Comparison of ENCODE assay signal across 9 cellular contexts in the genomic region with DNA sequence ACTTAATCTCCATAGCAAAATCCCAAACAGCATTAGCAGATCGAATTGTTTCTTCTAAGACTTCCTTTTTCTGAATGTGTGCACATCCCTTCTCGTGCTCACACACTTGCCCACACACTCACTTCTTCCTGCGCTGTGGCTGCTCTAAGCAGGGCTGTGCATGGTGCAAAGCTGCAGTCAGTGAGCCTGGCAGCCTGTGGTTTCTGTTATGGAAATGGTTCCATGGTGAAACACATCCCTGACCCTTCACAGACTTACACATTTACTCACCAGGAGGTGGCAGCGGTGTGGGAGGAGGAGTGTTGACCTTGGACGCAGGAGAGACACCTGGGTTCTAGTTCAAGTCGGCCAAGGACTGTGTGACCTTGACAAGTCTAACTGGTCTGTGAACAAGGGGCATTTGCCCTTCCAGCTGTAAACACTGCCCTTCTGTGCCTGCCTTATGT. TPM values are rescaled to one million over a fixed set of nuclear protein-coding genes. Genes with fewer than 3 reads are reported as not detected.
A peak's percentile ranks its signal among the peaks of the same experiment; 100 is the strongest.
DNase-seq lines count a peak whose midpoint lies in the region; ATAC-seq and TF ChIP-seq lines count a peak whose summit lies in the region.
"Had no signal": no experiment of that assay in that cellular context is flagged by ENCODE, and none has a peak within 500 bp of the region (broad histone marks: within the 10 kb centered on the region; RNA-seq: fewer than 3 reads in every experiment).

No MANE protein-coding gene starts in this region.

- peaks cover 13% of the 10 kb centered on the region for H4K20me1 ChIP-seq in neural progenitor cell (ENCODE audit: low read depth)

- H3K9me3 ChIP-seq in CD4-positive, alpha-beta T cell (ENCODE audit: control insufficient read depth, low read length) = no peaks in the 10 kb centered on the region
- H3K9me3 ChIP-seq in neural progenitor cell (ENCODE audit: low read depth) = no peaks in the 10 kb centered on the region

- POLR2A ChIA-PET in CD4-positive, alpha-beta T cell (lab: Charles Lee) = interaction anchor here (1.1 kb wide), 1 partner anchor 24 kb away, joined by 5 read pairs; no protein-coding TSS in a partner anchor
- POLR2A ChIA-PET in naive thymus-derived CD8-positive, alpha-beta T cell (lab: Charles Lee) = no interaction called here

- peak; percentile 18 for ATAC-seq in CD4-positive, alpha-beta T cell (ENCODE audit: poor library complexity)
- ATAC-seq in GM21515 (IDR thresholded peaks at IDR 0.05; ENCODE audit: unreplicated experiment) (peak; percentile 35), HG03159 (IDR thresholded peaks at IDR 0.05; ENCODE audit: unreplicated experiment) (no peak)
- ATAC-seq in naive thymus-derived CD8-positive, alpha-beta T cell = no peak

- H3K9me3 Mint-ChIP-seq in CD4-positive, alpha-beta T cell = no peaks in the 10 kb centered on the region
- no peaks in the 10 kb centered on the region for H3K9me3 Mint-ChIP-seq in progenitor cell of endocrine pancreas (ENCODE audit: low read depth)
- no peaks in the 10 kb centered on the region for H3K9me3 Mint-ChIP-seq in neural progenitor cell
- H3K9me3 Mint-ChIP-seq in naive thymus-derived CD8-positive, alpha-beta T cell = no peaks in the 10 kb centered on the region

- H3K79me2 ChIP-seq in neural progenitor cell (ENCODE audit: low read depth) = no peaks in the 10 kb centered on the region

- intact Hi-C loops in CD4-positive, alpha-beta T cell (cut with DNase I, micrococcal nuclease) = loop anchor here (5.0 to 10.0 kb wide), 3 partner anchors 195 to 403 kb away; no protein-coding TSS in a partner anchor

- H3K4me2 ChIP-seq in neural progenitor cell = no peak overlapping the region

- TF ChIP-seq CTCF in CD4-positive, alpha-beta T cell (IDR thresholded peaks at IDR 0.05) = no peak
- TF ChIP-seq CTCF in epithelial cell of esophagus (IDR thresholded peaks at IDR 0.05; ENCODE audit: insufficient read depth, low read depth, low read length, missing control alignments) (peak; percentile 27), progenitor cell of endocrine pancreas (IDR thresholded peaks at IDR 0.05; ENCODE audit: unreplicated experiment) (peak; percentile 19), neural progenitor cell (IDR thresholded peaks at IDR 0.05) (no peak)

- no peaks in the 10 kb centered on the region for H3K36me3 Mint-ChIP-seq in CD4-positive, alpha-beta T cell (ENCODE audit: low read depth)
- peaks cover 4% of the 10 kb centered on the region for H3K36me3 Mint-ChIP-seq in progenitor cell of endocrine pancreas (ENCODE audit: insufficient read depth)
- peaks cover 1% of the 10 kb centered on the region for H3K36me3 Mint-ChIP-seq in neural progenitor cell
- no peaks in the 10 kb centered on the region for H3K36me3 Mint-ChIP-seq in naive thymus-derived CD8-positive, alpha-beta T cell

- peak overlapping the region; percentile 22 for H3K27ac Mint-ChIP-seq in CD4-positive, alpha-beta T cell
- no peak overlapping the region for H3K27ac Mint-ChIP-seq in progenitor cell of endocrine pancreas
- H3K27ac Mint-ChIP-seq in neural progenitor cell = no peak overlapping the region
- H3K27ac Mint-ChIP-seq in naive thymus-derived CD8-positive, alpha-beta T cell = peak overlapping the region in 5 of 10 donors; percentile 25 to 68 (median 29)

- H3K36me3 ChIP-seq in neural progenitor cell = no peaks in the 10 kb centered on the region

- CTCF ChIA-PET in CD4-positive, alpha-beta T cell (lab: Charles Lee) = no interaction called here

- peaks cover 34% of the 10 kb centered on the region for H3K4me1 ChIP-seq in neural progenitor cell

- no peak overlapping the region for H3K27ac ChIP-seq in CD4-positive, alpha-beta T cell (ENCODE audit: low read depth, low read length)
- H3K27ac ChIP-seq in neural progenitor cell = no peak overlapping the region
- H3K27ac ChIP-seq: SK-N-MC had no signal

- no peak overlapping the region for H3K9ac ChIP-seq in neural progenitor cell

- H3K4me3 ChIP-seq in epithelial cell of esophagus (ENCODE audit: low read length) (no peak overlapping the region), neural progenitor cell (no peak overlapping the region)
- H3K4me3 ChIP-seq: SK-N-MC had no signal

- H3K4me3 Mint-ChIP-seq in CD4-positive, alpha-beta T cell = peak overlapping the region; percentile 45
- H3K4me3 Mint-ChIP-seq in progenitor cell of endocrine pancreas (ENCODE audit: low read depth) = no peak overlapping the region
- no peak overlapping the region for H3K4me3 Mint-ChIP-seq in neural progenitor cell
- peak overlapping the region in 2 of 10 donors; percentile 0 to 2 for H3K4me3 Mint-ChIP-seq in naive thymus-derived CD8-positive, alpha-beta T cell

- H2AFZ ChIP-seq in neural progenitor cell (replicated peaks) = no peak overlapping the region

- no peak for DNase-seq in CD4-positive, alpha-beta T cell
- DNase-seq in RKO (ENCODE audit: low spot score) (peak; percentile 34), epithelial cell of esophagus (ENCODE audit: low read depth) (peak; percentile 46), progenitor cell of endocrine pancreas (ENCODE audit: low spot score, unreplicated experiment) (no peak), neural progenitor cell (ENCODE audit: low spot score) (no peak)
- DNase-seq in naive thymus-derived CD8-positive, alpha-beta T cell = no peak

- no peaks in the 10 kb centered on the region for H3K27me3 Mint-ChIP-seq in CD4-positive, alpha-beta T cell
- no peaks in the 10 kb centered on the region for H3K27me3 Mint-ChIP-seq in progenitor cell of endocrine pancreas
- H3K27me3 Mint-ChIP-seq in neural progenitor cell (ENCODE audit: insufficient read depth, low read depth) = peaks cover 5% of the 10 kb centered on the region
- H3K27me3 Mint-ChIP-seq in naive thymus-derived CD8-positive, alpha-beta T cell = no peaks in the 10 kb centered on the region

- peaks cover 26% of the 10 kb centered on the region for H3F3A ChIP-seq in neural progenitor cell (ENCODE audit: low read depth)

- no peaks in the 10 kb centered on the region for H3K27me3 ChIP-seq in CD4-positive, alpha-beta T cell (ENCODE audit: control insufficient read depth, insufficient read depth, low read length)
- no peaks in the 10 kb centered on the region for H3K27me3 ChIP-seq in neural progenitor cell

- H3K4me1 Mint-ChIP-seq in CD4-positive, alpha-beta T cell (ENCODE audit: low read depth) = peaks cover 72% of the 10 kb centered on the region
- H3K4me1 Mint-ChIP-seq in progenitor cell of endocrine pancreas (ENCODE audit: low read depth) (peaks cover 42% of the 10 kb centered on the region), neural progenitor cell (peaks cover 69% of the 10 kb centered on the region)
- H3K4me1 Mint-ChIP-seq in naive thymus-derived CD8-positive, alpha-beta T cell = peaks cover 29 to 78% (median 59%) of the 10 kb centered on the region in 4 donors

RNA-seq across cellular contexts. Expression of gene MTURN, which starts 24.9 kb away (rescaled TPM):
- 10 to 100 TPM; 38.4 to 38.9 TPM for total RNA-seq in CD4-positive, alpha-beta T cell
- 20.0 and 20.1 TPM in 2 replicates for total RNA-seq in progenitor cell of endocrine pancreas
- 12.6 and 18.0 TPM in 2 replicates for total RNA-seq in neural progenitor cell (ENCODE audit: low replicate concordance)
- 10 to 100 TPM; 16.5 to 18.0 TPM for total RNA-seq in naive thymus-derived CD8-positive, alpha-beta T cell
- polyA plus RNA-seq in naive thymus-derived CD8-positive, alpha-beta T cell = 1 to 10 TPM; 1.4 to 5.2 (median 3.3) TPM

Comparison
In these comparisons a context has a peak if more than half of its experiments do, and no peak if none do; other contexts are left out.
1. ATAC-seq: peak in CD4-positive, alpha-beta T cell (single experiment) and GM21515 (single experiment); none in naive thymus-derived CD8-positive, alpha-beta T cell (0 of 2) and HG03159 (single experiment).
2. DNase-seq: peak in RKO (single experiment) and epithelial cell of esophagus (single experiment); none in CD4-positive, alpha-beta T cell (0 of 10), progenitor cell of endocrine pancreas (single experiment), neural progenitor cell (single experiment) and naive thymus-derived CD8-positive, alpha-beta T cell (0 of 10).
3. CTCF ChIP-seq: peak in epithelial cell of esophagus (single experiment) and progenitor cell of endocrine pancreas (single experiment); none in CD4-positive, alpha-beta T cell (single experiment) and neural progenitor cell (single experiment).